In the genomic region with DNA sequence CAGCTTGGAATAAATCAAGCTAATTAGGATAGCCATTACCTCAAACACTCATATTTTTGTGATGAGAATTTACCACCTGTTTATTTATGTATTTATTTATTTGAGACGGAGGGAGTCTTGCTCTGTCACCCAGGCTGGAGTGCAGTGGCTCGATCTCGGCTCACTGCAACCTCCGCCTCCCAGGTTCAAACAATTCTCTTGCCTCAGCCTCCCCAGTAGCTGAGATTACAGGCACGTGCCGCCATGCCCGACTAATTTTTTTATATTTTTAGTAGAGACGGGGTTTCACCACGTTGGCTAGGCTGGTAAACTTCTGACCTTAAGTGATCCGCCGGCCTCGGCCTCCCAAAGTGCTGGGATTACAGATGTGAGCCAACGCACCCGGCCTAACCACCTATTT, we compare ENCODE assay signal across 11 cellular contexts. TPM values are rescaled to one million over a fixed set of nuclear protein-coding genes. Genes with fewer than 3 reads are reported as not detected.
DNase-seq lines count a peak whose midpoint lies in the region; ATAC-seq and TF ChIP-seq lines count a peak whose summit lies in the region.
"Not testable (repeated sequence)": the region's sequence is repeated elsewhere in the genome, so short reads cannot be mapped to it uniquely, and the experiment has no call there.
"Had no signal": no experiment of that assay in that cellular context is flagged by ENCODE, and none has a peak within 500 bp of the region (broad histone marks: within the 10 kb centered on the region; RNA-seq: fewer than 3 reads in every experiment).

No MANE protein-coding gene starts in this region.

- not testable (repeated sequence) for H4K8ac ChIP-seq in neuronal stem cell (ENCODE audit: low read depth, low read length)

- peaks cover 0 to 45% (median 10%) of the 10 kb centered on the region in 3 donors for H3K36me3 Mint-ChIP-seq in CD8-positive, alpha-beta memory T cell

- not testable (repeated sequence) for DNase-seq in CD8-positive, alpha-beta memory T cell; WERI-Rb-1; astrocyte of the cerebellum (ENCODE audit: low read depth); epithelial cell of proximal tubule (ENCODE audit: low read depth); left lung; neuronal stem cell (ENCODE audit: low spot score); suprapubic skin (ENCODE audit: low spot score in 2 of 2)

- not testable (repeated sequence) for H4K91ac ChIP-seq in neuronal stem cell (ENCODE audit: low read depth, low read length, poor library complexity)

- POLR2A ChIA-PET in CD8-positive, alpha-beta memory T cell (lab: Charles Lee), result interaction anchor here (0.6 to 2.2 kb wide), 6 partner anchors 23 to 298 kb away, joined by 3 to 17 read pairs (median 6); a partner anchor contains a TSS

- H3K9me3 Mint-ChIP-seq in CD8-positive, alpha-beta memory T cell, result not testable (repeated sequence)

- peak overlapping the region; percentile 92 for H3K4me3 ChIP-seq in CD8-positive, alpha-beta memory T cell (ENCODE audit: low read length)
- peak overlapping the region; percentile 77 for H3K4me3 ChIP-seq in WERI-Rb-1 (ENCODE audit: low read depth, low read length)
- H3K4me3 ChIP-seq in astrocyte of the cerebellum (ENCODE audit: low read depth, low read length), result peak overlapping the region; percentile 75
- peak overlapping the region; percentile 88 for H3K4me3 ChIP-seq in epithelial cell of proximal tubule (ENCODE audit: low read depth, low read length)
- H3K4me3 ChIP-seq in left lung, result peak overlapping the region; percentile 67 to 81
- H3K4me3 ChIP-seq in neuronal stem cell (ENCODE audit: low read length in 2 of 2), result peak overlapping the region in 1 of 2 donors; percentile 86
- H3K4me3 ChIP-seq in suprapubic skin, result peak overlapping the region; percentile 73

- not testable (repeated sequence) for H3K27me3 ChIP-seq in CD8-positive, alpha-beta memory T cell (ENCODE audit: insufficient read depth, low read length, poor library complexity, severe bottlenecking); WERI-Rb-1 (ENCODE audit: insufficient read depth, low read depth, severe bottlenecking); left lung; neuronal stem cell (ENCODE audit: control insufficient read depth in 3 of 3, insufficient read depth in 3 of 3, low read depth in 1 of 3, low read length in 3 of 3); suprapubic skin

- H2BK15ac ChIP-seq in neuronal stem cell (ENCODE audit: low read length), result not testable (repeated sequence)

- H3K4me2 ChIP-seq in neuronal stem cell (ENCODE audit: insufficient read depth, low read length, poor library complexity, severe bottlenecking), result peak overlapping the region; percentile 93

- H2BK120ac ChIP-seq in neuronal stem cell (ENCODE audit: low read depth, low read length), result not testable (repeated sequence)

- not testable (repeated sequence) for H3K27me3 Mint-ChIP-seq in CD8-positive, alpha-beta memory T cell

- peak overlapping the region; percentile 75 for H3K27ac ChIP-seq in CD8-positive, alpha-beta memory T cell (ENCODE audit: low read depth, low read length)
- H3K27ac ChIP-seq in KOPT-K1 (ENCODE audit: low read depth, low read length, poor library complexity, severe bottlenecking), result peak overlapping the region; percentile 75
- H3K27ac ChIP-seq in WERI-Rb-1; left lung; neuronal stem cell (replicated peaks; ENCODE audit: low read length); suprapubic skin: not testable (repeated sequence)

- not testable (repeated sequence) for H2BK12ac ChIP-seq in neuronal stem cell (ENCODE audit: low read length)

- not testable (repeated sequence) for H3K9ac ChIP-seq in neuronal stem cell (ENCODE audit: low read depth, low read length, poor library complexity)

- not testable (repeated sequence) for TF ChIP-seq CTCF in WERI-Rb-1 (IDR thresholded peaks at IDR 0.05; ENCODE audit: low read depth, low read length); astrocyte of the cerebellum (IDR thresholded peaks at IDR 0.05; ENCODE audit: low read depth, low read length, missing control alignments); epithelial cell of proximal tubule (conservative IDR thresholded peaks at IDR 0.05; ENCODE audit: low read depth, low read length); left lung (IDR thresholded peaks at IDR 0.05); suprapubic skin (IDR thresholded peaks at IDR 0.05)

- H3K4me1 Mint-ChIP-seq in CD8-positive, alpha-beta memory T cell, result peaks cover 34 to 50% (median 48%) of the 10 kb centered on the region in 3 donors

- not testable (repeated sequence) for H3K36me3 ChIP-seq in CD8-positive, alpha-beta memory T cell (ENCODE audit: insufficient read depth, low read length); WERI-Rb-1
- peaks cover 26% of the 10 kb centered on the region; the same call in 1 of the 2 replicates for H3K36me3 ChIP-seq in KOPT-K1 (ENCODE audit: insufficient read depth, low read length)
- H3K36me3 ChIP-seq in left lung, result peaks cover 0 to 29% of the 10 kb centered on the region in 2 donors
- peaks cover 7 to 16% of the 10 kb centered on the region in 2 donors for H3K36me3 ChIP-seq in neuronal stem cell (replicated peaks in 1 of 2; ENCODE audit: control insufficient read depth in 2 of 2, insufficient read depth in 2 of 2, low read length in 2 of 2)
- peaks cover 22% of the 10 kb centered on the region for H3K36me3 ChIP-seq in suprapubic skin

- peak overlapping the region; percentile 82 to 96 (median 94) for H3K27ac Mint-ChIP-seq in CD8-positive, alpha-beta memory T cell

- H3K4me1 ChIP-seq in CD8-positive, alpha-beta memory T cell (ENCODE audit: insufficient read depth, low read length), result peaks cover 32% of the 10 kb centered on the region
- peaks cover 11 to 44% of the 10 kb centered on the region in 2 donors for H3K4me1 ChIP-seq in left lung
- H3K4me1 ChIP-seq in neuronal stem cell (ENCODE audit: control insufficient read depth in 2 of 2, insufficient read depth in 1 of 2, low read depth in 1 of 2, low read length in 2 of 2), result peaks cover 19 to 31% of the 10 kb centered on the region in 2 donors
- peaks cover 36% of the 10 kb centered on the region for H3K4me1 ChIP-seq in suprapubic skin

- peak overlapping the region; percentile 84 to 95 (median 92) for H3K4me3 Mint-ChIP-seq in CD8-positive, alpha-beta memory T cell

- TF ChIP-seq POLR2A in suprapubic skin (IDR thresholded peaks at IDR 0.05), result not testable (repeated sequence)

- in situ Hi-C loops in astrocyte of the cerebellum (cut with HindIII; ENCODE audit: low sequenced_read_pairs), result not testable (repeated sequence)

- not testable (repeated sequence) for TF ChIP-seq EP300 in suprapubic skin (IDR thresholded peaks at IDR 0.05)

- H3K14ac ChIP-seq in neuronal stem cell (ENCODE audit: low read length), result not testable (repeated sequence)

- not testable (repeated sequence) for H3K79me1 ChIP-seq in neuronal stem cell (ENCODE audit: low read depth, low read length)

- not testable (repeated sequence) for H2AK5ac ChIP-seq in neuronal stem cell (ENCODE audit: low read depth, low read length)

- H2AFZ ChIP-seq in neuronal stem cell (ENCODE audit: low read length), result peak overlapping the region; percentile 97

- ATAC-seq in left lung, result not testable (repeated sequence)

- CTCF ChIA-PET in CD8-positive, alpha-beta memory T cell (lab: Charles Lee), result interaction anchor here (1.5 to 2.4 kb wide), 4 partner anchors 12 to 134 kb away, joined by 4 to 11 read pairs (median 6); a partner anchor contains a TSS

- H3K18ac ChIP-seq in neuronal stem cell (ENCODE audit: low read length), result not testable (repeated sequence)

- WGBS in neuronal stem cell (ENCODE audit: extremely low coverage in 2 of 2, insufficient read length in 2 of 2, insufficient replicate concordance in 1 of 2), 2 donors, result no CpG with 5 or more reads among the region's 14 CpGs
- 64% methylated on average over 14 of the region's 14 CpGs for WGBS in suprapubic skin

- H3K9me3 ChIP-seq in CD8-positive, alpha-beta memory T cell (ENCODE audit: low read length); KOPT-K1 (ENCODE audit: insufficient read depth, low read length, poor library complexity, severe bottlenecking); WERI-Rb-1 (ENCODE audit: severe bottlenecking); left lung; neuronal stem cell (replicated peaks in 1 of 2; ENCODE audit: control insufficient read depth in 2 of 2, insufficient read depth in 1 of 2, low read depth in 1 of 2, low read length in 2 of 2); suprapubic skin: not testable (repeated sequence)

- H3K23ac ChIP-seq in neuronal stem cell (ENCODE audit: low read depth, low read length, poor library complexity), result not testable (repeated sequence)

- H2BK5ac ChIP-seq in neuronal stem cell (ENCODE audit: low read length), result not testable (repeated sequence)

- intact Hi-C loops in left lung (cut with DNase I), result not testable (repeated sequence)

- H3K4ac ChIP-seq in neuronal stem cell (ENCODE audit: low read length), result not testable (repeated sequence)

RNA-seq across cellular contexts. Expression of a gene that starts 0.9 kb away (rescaled TPM):
- 10 to 100 TPM; 16.6 to 17.1 TPM for total RNA-seq in CD8-positive, alpha-beta memory T cell
- 21.5 TPM for polyA plus RNA-seq in CD8-positive, alpha-beta memory T cell
- total RNA-seq in epithelial cell of proximal tubule, result 15.0 and 17.8 TPM in 2 replicates
- 10 to 100 TPM; 14.3 to 17.0 TPM for total RNA-seq in left lung
- polyA plus RNA-seq in neuronal stem cell (2013, experiment 1 of 2), result 5.8 TPM
- polyA plus RNA-seq in neuronal stem cell (2013, experiment 2 of 2), result 5.8 TPM
- 10 to 100 TPM; 13.9 to 37.2 (median 15.3) TPM for total RNA-seq in suprapubic skin

RNA-seq across cellular contexts. Expression of a gene that starts 1.8 kb away (rescaled TPM):
- total RNA-seq in CD8-positive, alpha-beta memory T cell, result under 1 TPM; 0.31 to 0.33 TPM
- polyA plus RNA-seq in CD8-positive, alpha-beta memory T cell, result not detected
- total RNA-seq in epithelial cell of proximal tubule (not detected in 2 replicates), left lung (under 1 TPM in 1 of 2 donors, not detected in 1; 0.16 TPM), suprapubic skin (not detected)
- polyA plus RNA-seq in neuronal stem cell (2013, experiment 1 of 2), result 15.3 TPM
- 14.8 TPM for polyA plus RNA-seq in neuronal stem cell (2013, experiment 2 of 2)
- total RNA-seq: foreskin keratinocyte, left ventricle myocardium superior had no signal
- polyA plus RNA-seq: aorta, foreskin keratinocyte had no signal

RNA-seq across cellular contexts. Expression of a gene that starts 23.5 kb away (rescaled TPM):
- 1 to 10 TPM; 5.6 to 6.0 TPM for total RNA-seq in CD8-positive, alpha-beta memory T cell
- 20.6 TPM for polyA plus RNA-seq in CD8-positive, alpha-beta memory T cell
- 6.7 and 15.2 TPM in 2 replicates for total RNA-seq in epithelial cell of proximal tubule
- 10 to 100 TPM; 10.8 to 23.3 TPM for total RNA-seq in left lung
- 1.3 TPM for polyA plus RNA-seq in neuronal stem cell (2013, experiment 1 of 2)
- 1.2 TPM for polyA plus RNA-seq in neuronal stem cell (2013, experiment 2 of 2)
- total RNA-seq in suprapubic skin, result 100 to 1,000 TPM in 1 of 4 donors, 10 to 100 TPM in 3; 61.6 to 114 (median 83.2) TPM

RNA-seq across cellular contexts. Expression of a gene that starts 34.5 kb away (rescaled TPM):
- total RNA-seq in CD8-positive, alpha-beta memory T cell, result 10 to 100 TPM; 17.7 to 21.2 TPM
- polyA plus RNA-seq in CD8-positive, alpha-beta memory T cell, result 15.6 TPM
- 20.0 and 43.6 TPM in 2 replicates for total RNA-seq in epithelial cell of proximal tubule
- 10 to 100 TPM; 22.8 to 37.3 TPM for total RNA-seq in left lung
- polyA plus RNA-seq in neuronal stem cell (2013, experiment 1 of 2), result 26.0 TPM
- polyA plus RNA-seq in neuronal stem cell (2013, experiment 2 of 2), result 25.7 TPM
- 10 to 100 TPM; 35.5 to 85.2 (median 57.0) TPM for total RNA-seq in suprapubic skin

RNA-seq across cellular contexts. Expression of a gene that starts 47.9 kb away (rescaled TPM):
- under 1 TPM; 0.20 to 0.27 TPM for total RNA-seq in CD8-positive, alpha-beta memory T cell
- not detected for polyA plus RNA-seq in CD8-positive, alpha-beta memory T cell
- total RNA-seq in epithelial cell of proximal tubule (0.14 and 0.52 TPM in 2 replicates), left lung (under 1 TPM; 0.39 to 0.44 TPM), suprapubic skin (under 1 TPM in 2 of 4 donors, not detected in 2; 0.30 to 0.55 TPM)
- polyA plus RNA-seq in neuronal stem cell (2013, experiment 1 of 2), result 0.13 TPM
- polyA plus RNA-seq in neuronal stem cell (2013, experiment 2 of 2), result 0.14 TPM
